2 cellular contexts compared by ENCODE assay signal in genomic region chr6:132548746-132549463, GRCh38.
TF ChIP-seq lines count a peak whose summit lies in the region.

No MANE protein-coding gene starts in this region.

TF ChIP-seq in GM23338, 12 proteins besides CTCF, POLR2A, EP300 and RAD21:
- TF ChIP-seq ZNF462 (CRISPR knock-in tag; IDR thresholded peaks at IDR 0.05) (0 out of 2 replicates have a peak, but pooled peaks have one; percentile 27), NANOG (IDR thresholded peaks at IDR 0.05; ENCODE audit: borderline replicate concordance) (no peak)

TF ChIP-seq in GM12878, 131 proteins besides CTCF, POLR2A, EP300 and RAD21:
- TF ChIP-seq IRF4 (IDR thresholded peaks at IDR 0.05; ENCODE audit: low read depth, low read length) (no peak), PRDM15 (CRISPR knock-in tag; IDR thresholded peaks at IDR 0.05) (no peak), ATF3 (IDR thresholded peaks at IDR 0.05; ENCODE audit: borderline replicate concordance, extremely low read depth, low read depth, low read length) (no peak), CHD2 (IDR thresholded peaks at IDR 0.05; ENCODE audit: borderline replicate concordance, low read depth, low read length) (no peak), MLLT1 (IDR thresholded peaks at IDR 0.05) (no peak), ZNF592 (IDR thresholded peaks at IDR 0.05) (no peak)
